In genomic region chr2:126645211-126645618, GRCh38 we compare ENCODE assay signal across 13 cellular contexts. TPM values are rescaled to one million over a fixed set of nuclear protein-coding genes. Genes with fewer than 3 reads are reported as not detected.
DNase-seq lines count a peak whose midpoint lies in the region; ATAC-seq lines count a peak whose summit lies in the region.
"Had no signal": no experiment of that assay in that cellular context is flagged by ENCODE, and none has a peak within 500 bp of the region (broad histone marks: within the 10 kb centered on the region; RNA-seq: fewer than 3 reads in every experiment).

No MANE protein-coding gene starts in this region.

- H3K36me3 Mint-ChIP-seq in stimulated activated memory B cell treated with anti-CD40 and anti-IgM and Interleukin-4, amounts not matched to agents 10 μg/mL and 1 μg/mL and 100 μg/mL, for 72 hours, result peaks cover 5% of the 10 kb centered on the region
- H3K36me3 Mint-ChIP-seq: activated naive CD4-positive, alpha-beta T cell treated with anti-CD3 and anti-CD28 coated beads, Interleukin-2, amount 50 U/mL, for 72 hours had no signal

- peaks cover 9% of the 10 kb centered on the region for H3K9me3 Mint-ChIP-seq in stimulated activated memory B cell treated with anti-CD40 and anti-IgM and Interleukin-4, amounts not matched to agents 10 μg/mL and 1 μg/mL and 100 μg/mL, for 72 hours

- ATAC-seq in GM19328 (IDR thresholded peaks at IDR 0.05; ENCODE audit: unreplicated experiment) (peak; percentile 26), HG02759 (IDR thresholded peaks at IDR 0.05; ENCODE audit: unreplicated experiment) (peak; percentile 69), HG03520 (IDR thresholded peaks at IDR 0.05; ENCODE audit: unreplicated experiment) (peak; percentile 49), left ventricle myocardium superior (no peak)
- ATAC-seq in stimulated activated memory B cell treated with anti-CD40 and anti-IgM and Interleukin-4, amounts not matched to agents 10 μg/mL and 1 μg/mL and 100 μg/mL, for 72 hours, result peak; percentile 85

- intact Hi-C loops in left ventricle myocardium superior (cut with micrococcal nuclease), result no loop called here

- no peaks in the 10 kb centered on the region for H3K27me3 Mint-ChIP-seq in stimulated activated memory B cell treated with anti-CD40 and anti-IgM and Interleukin-4, amounts not matched to agents 10 μg/mL and 1 μg/mL and 100 μg/mL, for 72 hours

- H3K27ac Mint-ChIP-seq in stimulated activated memory B cell treated with anti-CD40 and anti-IgM and Interleukin-4, amounts not matched to agents 10 μg/mL and 1 μg/mL and 100 μg/mL, for 72 hours, result peak overlapping the region; percentile 88

- no peak for DNase-seq in activated CD8-positive, alpha-beta memory T cell treated with anti-CD3 and anti-CD28 coated beads, Interleukin-2, amount 50 U/mL, for 4 hours
- no peak for DNase-seq in HK-2 (ENCODE audit: unreplicated experiment)
- DNase-seq in left ventricle myocardium superior, result no peak
- DNase-seq in activated CD4-positive, alpha-beta T cell treated with anti-CD3 and anti-CD28 coated beads, Interleukin-2, amount 50 U/mL, for 1 hour, result no peak
- DNase-seq: DND-41, dorsolateral prefrontal cortex, GOT3, hippocampal formation had no signal

- peaks cover 20% of the 10 kb centered on the region for H3K4me1 Mint-ChIP-seq in stimulated activated memory B cell treated with anti-CD40 and anti-IgM and Interleukin-4, amounts not matched to agents 10 μg/mL and 1 μg/mL and 100 μg/mL, for 72 hours

- H3K4me3 Mint-ChIP-seq in stimulated activated memory B cell treated with anti-CD40 and anti-IgM and Interleukin-4, amounts not matched to agents 10 μg/mL and 1 μg/mL and 100 μg/mL, for 72 hours, result no peak overlapping the region

RNA-seq across cellular contexts. Expression of gene GYPC, which starts 10.7 kb away (rescaled TPM):
- total RNA-seq in left ventricle myocardium superior, result 114 TPM
